8 cellular contexts compared by ENCODE assay signal in genomic region chr14:34462132-34462893, GRCh38. TPM values are rescaled to one million over a fixed set of nuclear protein-coding genes. Genes with fewer than 3 reads are reported as not detected.
DNase-seq lines count a peak whose midpoint lies in the region; ATAC-seq and TF ChIP-seq lines count a peak whose summit lies in the region.

Gene SPTSSA, minus strand, starts transcription at chr14:34462240. Its CDS starts 33 bp downstream, at chr14:34462207.

- CTCF ChIA-PET in activated B cell treated with CpG ODN at 0.5 μM for 24 hours (lab: Charles Lee), result interaction anchor here (1.5 kb wide), 1 partner anchor 131 kb away, joined by 4 read pairs; no protein-coding TSS in a partner anchor

- H3K27ac Mint-ChIP-seq in activated B cell treated with CpG ODN at 0.5 μM for 24 hours, result peak within 1 kb of the TSS; percentile 76

- peak; percentile 98 for TF ChIP-seq POLR2A in GM18951 (IDR thresholded peaks at IDR 0.05; ENCODE audit: extremely low read depth, insufficient read depth, insufficient read length)

- intact Hi-C loops in activated B cell treated with CpG ODN at 0.5 μM for 24 hours (cut with micrococcal nuclease), result loop anchor here (1.0 to 5.0 kb wide), 10 partner anchors 75 to 1860 kb away; partner anchors contain the start of genes BAZ1A, BRMS1L, EAPP and FAM177A1

- peak within 1 kb of the TSS; percentile 68 to 82 for H3K4me3 ChIP-seq in cardiac fibroblast (replicated peaks in 1 of 2; ENCODE audit: low read depth in 2 of 2, low read length in 2 of 2)

- H3K4me1 Mint-ChIP-seq in activated B cell treated with CpG ODN at 0.5 μM for 24 hours, result peaks cover 15% of the 10 kb centered on the region

- ATAC-seq in HG03175 (IDR thresholded peaks at IDR 0.05; ENCODE audit: unreplicated experiment) (peak; percentile 89), activated B cell treated with CpG ODN at 0.5 μM for 24 hours (ENCODE audit: low read depth) (peak; percentile 97)

- no peaks in the 10 kb centered on the region for H3K27me3 Mint-ChIP-seq in activated B cell treated with CpG ODN at 0.5 μM for 24 hours

- POLR2A ChIA-PET in activated B cell treated with CpG ODN at 0.5 μM for 24 hours (lab: Charles Lee), result no interaction called here

- H3K9me3 Mint-ChIP-seq in activated B cell treated with CpG ODN at 0.5 μM for 24 hours, result no peaks in the 10 kb centered on the region

- H3K36me3 Mint-ChIP-seq in activated B cell treated with CpG ODN at 0.5 μM for 24 hours (ENCODE audit: low read depth), result no peaks in the 10 kb centered on the region

- in situ Hi-C loops in GM18951 (cut with MboI; ENCODE audit: low sequenced_read_pairs, unreplicated experiment), result no loop called here

- TF ChIP-seq CTCF in activated B cell treated with CpG ODN at 0.5 μM for 24 hours (IDR thresholded peaks at IDR 0.05) (no peak), cardiac fibroblast (IDR thresholded peaks at IDR 0.05; ENCODE audit: low read depth, low read length) (no peak)

- DNase-seq in AG08395 (ENCODE audit: low spot score), result peak; percentile 96
- peak; percentile 88 for DNase-seq in NCI-H2227 treated with DMSO at 0.1 percent for 48 hours (lab: John Stamatoyannopoulos, UW)
- DNase-seq in activated B cell treated with CpG ODN at 0.5 μM for 24 hours, result peak; percentile 84
- peak; percentile 86 to 95 for DNase-seq in cardiac fibroblast (ENCODE audit: low read depth in 2 of 2)
- DNase-seq in inferior parietal cortex (ENCODE audit: extremely low spot score), result peak; percentile 75
- peak; percentile 81 to 85 for DNase-seq in stimulated activated CD4-positive, alpha-beta T cell treated with anti-CD3 and anti-CD28 coated beads, Interleukin-12 subunit alpha, Interleukin-12 subunit beta, amount 100 ng/mL, for 24 hours (ENCODE audit: low read depth in 2 of 2)

- peak within 1 kb of the TSS; percentile 88 for H3K4me3 Mint-ChIP-seq in activated B cell treated with CpG ODN at 0.5 μM for 24 hours

RNA-seq across cellular contexts. Expression of gene SPTSSA, which starts in this region (rescaled TPM):
- total RNA-seq in activated B cell treated with CpG ODN at 0.5 μM for 24 hours, result 6.2 and 7.5 TPM in 2 replicates

Comparison
In these comparisons a context has a peak if more than half of its experiments do, and no peak if none do; other contexts are left out.
1. Peak in every context shown above with its lines: DNase-seq, ATAC-seq and H3K4me3 ChIP-seq.